Comparison of ENCODE assay signal across 17 cellular contexts in genomic region chr7:48419401-48419800, GRCh38.
DNase-seq lines count a peak whose midpoint lies in the region; ATAC-seq and TF ChIP-seq lines count a peak whose summit lies in the region.
"Had no signal": no experiment of that assay in that cellular context is flagged by ENCODE, and none has a peak within 500 bp of the region (broad histone marks: within the 10 kb centered on the region; RNA-seq: fewer than 3 reads in every experiment).

No MANE protein-coding gene starts in this region.

- H3K4me2 ChIP-seq in GM23248 (ENCODE audit: unreplicated experiment), result no peak overlapping the region

- H3F3A ChIP-seq in GM23248 (ENCODE audit: insufficient read depth), result no peaks in the 10 kb centered on the region

- DNase-seq in LHCN-M2 (ENCODE audit: low read depth), result peak; percentile 76
- DNase-seq in astrocyte of the spinal cord (ENCODE audit: low read depth, low spot score), result peak; percentile 25
- peak; percentile 63 for DNase-seq in epithelial cell of esophagus (ENCODE audit: low read depth)
- DNase-seq in foreskin keratinocyte, result peak in 1 of 2 donors; percentile 56
- no peak for DNase-seq in NCI-H774 (lab: John Stamatoyannopoulos, UW)
- DNase-seq in GM23248, result no peak
- DNase-seq in effector memory CD8-positive, alpha-beta T cell, result no peak
- no peak for DNase-seq in EL
- DNase-seq: C1 segment of cervical spinal cord; Caco-2; CD4-positive, alpha-beta memory T cell; DMS153; DND-41; GDM1; GOT3 had no signal

- no peaks in the 10 kb centered on the region for H3K9me2 ChIP-seq in GM23248 (ENCODE audit: insufficient read depth)

- no peaks in the 10 kb centered on the region for H3K9me3 Mint-ChIP-seq in effector memory CD8-positive, alpha-beta T cell

- H3K4me1 ChIP-seq in foreskin keratinocyte (peaks cover 20% of the 10 kb centered on the region), GM23248 (ENCODE audit: insufficient read depth) (no peaks in the 10 kb centered on the region)
- H3K4me1 ChIP-seq: Caco-2 had no signal

- 15% methylated on average over 2 of the region's 2 CpGs for WGBS in GM23248 (ENCODE audit: low coverage in 1 of 2, low lambda C conversion rate in 2 of 2, missing lambda C conversion rate in 2 of 2), 2 experiments

- H3K27me3 Mint-ChIP-seq in effector memory CD8-positive, alpha-beta T cell, result no peaks in the 10 kb centered on the region
- H3K27me3 Mint-ChIP-seq: CD4-positive, alpha-beta memory T cell had no signal

- H3K4me3 Mint-ChIP-seq in effector memory CD8-positive, alpha-beta T cell, result no peak overlapping the region
- H3K4me3 Mint-ChIP-seq: CD4-positive, alpha-beta memory T cell had no signal

- no peaks in the 10 kb centered on the region for H3K9me3 ChIP-seq in GM23248 (ENCODE audit: low read depth)
- H3K9me3 ChIP-seq: Caco-2, HAP-1 had no signal

- no peaks in the 10 kb centered on the region for H3K36me3 ChIP-seq in GM23248 (ENCODE audit: low read depth)
- H3K36me3 ChIP-seq: HAP-1 had no signal

- no peak overlapping the region for H3K9ac ChIP-seq in GM23248

- no peak overlapping the region for H3K4me3 ChIP-seq in astrocyte of the spinal cord (ENCODE audit: low read depth, low read length)
- H3K4me3 ChIP-seq in epithelial cell of esophagus (ENCODE audit: low read length), result no peak overlapping the region
- H3K4me3 ChIP-seq in GM23248, result no peak overlapping the region
- H3K4me3 ChIP-seq: GM12878, HAP-1 had no signal

- H3K27ac Mint-ChIP-seq in effector memory CD8-positive, alpha-beta T cell, result no peak overlapping the region
- H3K27ac Mint-ChIP-seq: CD4-positive, alpha-beta memory T cell had no signal

- peak; percentile 78 for ATAC-seq in foreskin keratinocyte
- ATAC-seq in effector memory CD8-positive, alpha-beta T cell (replicated peaks), result no peak
- ATAC-seq: GM12878 had no signal

- no peaks in the 10 kb centered on the region for H3K79me2 ChIP-seq in GM23248 (ENCODE audit: insufficient read depth)

- in situ Hi-C loops in astrocyte of the spinal cord (cut with HindIII; ENCODE audit: low sequenced_read_pairs) (no loop called here), GM23248 (cut with MboI) (no loop called here)

- H4K20me1 ChIP-seq in GM23248 (ENCODE audit: insufficient read depth), result no peaks in the 10 kb centered on the region

- H3K27me3 ChIP-seq in foreskin keratinocyte (no peaks in the 10 kb centered on the region), GM23248 (replicated peaks; ENCODE audit: insufficient read depth) (no peaks in the 10 kb centered on the region)

- H3K36me3 Mint-ChIP-seq in effector memory CD8-positive, alpha-beta T cell (ENCODE audit: insufficient read depth), result no peaks in the 10 kb centered on the region
- H3K36me3 Mint-ChIP-seq: CD4-positive, alpha-beta memory T cell had no signal

- TF ChIP-seq CTCF in astrocyte of the spinal cord (IDR thresholded peaks at IDR 0.05; ENCODE audit: low read depth, low read length) (no peak), epithelial cell of esophagus (IDR thresholded peaks at IDR 0.05; ENCODE audit: insufficient read depth, low read depth, low read length, missing control alignments) (no peak), foreskin keratinocyte (conservative IDR thresholded peaks at IDR 0.05) (no peak)

- no peak overlapping the region for H2AFZ ChIP-seq in GM23248

- H3K27ac ChIP-seq in foreskin keratinocyte (no peak overlapping the region), GM23248 (no peak overlapping the region)

- no peaks in the 10 kb centered on the region for H3K4me1 Mint-ChIP-seq in effector memory CD8-positive, alpha-beta T cell (ENCODE audit: low read depth in 2 of 2)
- H3K4me1 Mint-ChIP-seq: CD4-positive, alpha-beta memory T cell had no signal

Comparison
In these comparisons a context has a peak if more than half of its experiments do, and no peak if none do; other contexts are left out.
1. DNase-seq: peak in LHCN-M2 (single experiment), astrocyte of the spinal cord (single experiment) and epithelial cell of esophagus (single experiment); none in NCI-H774 (single experiment), GM23248 (single experiment), effector memory CD8-positive, alpha-beta T cell (0 of 3) and EL (single experiment).